ENCODE assay signal across 20 cellular contexts in the genomic region with DNA sequence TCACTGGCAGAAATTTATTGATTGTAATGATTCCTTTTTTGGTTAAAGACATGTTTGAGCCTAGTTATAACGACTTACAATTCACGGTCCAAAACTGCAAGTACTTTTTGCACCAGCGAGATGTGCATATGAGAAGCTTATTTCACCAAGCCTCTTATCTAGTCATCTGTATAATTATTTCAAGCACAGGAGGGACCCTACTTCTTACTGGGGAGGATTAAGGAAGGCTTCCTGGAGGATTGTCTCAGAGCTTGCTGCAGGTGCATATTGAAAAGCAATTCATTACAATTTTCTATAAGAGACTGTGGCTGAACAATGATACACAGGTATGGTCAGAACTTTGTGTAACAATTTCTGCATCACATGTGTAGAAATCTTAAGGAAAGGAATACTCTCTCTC.
DNase-seq lines count a peak whose midpoint lies in the region; ATAC-seq, FAIRE-seq and TF ChIP-seq lines count a peak whose summit lies in the region.
"Had no signal": no experiment of that assay in that cellular context is flagged by ENCODE, and none has a peak within 500 bp of the region (broad histone marks: within the 10 kb centered on the region; RNA-seq: fewer than 3 reads in every experiment).

No MANE protein-coding gene starts in this region.

- H3F3A ChIP-seq in neural progenitor cell (ENCODE audit: low read depth) = no peaks in the 10 kb centered on the region

- DNase-seq in D721Med (ENCODE audit: insufficient read length, low spot score) (peak; percentile 58), NCI-H524 treated with DMSO at 0.1 percent for 48 hours (lab: John Stamatoyannopoulos, UW) (peak; percentile 26), SK-N-MC (ENCODE audit: low read depth, low spot score) (no peak), neural progenitor cell (ENCODE audit: low spot score) (no peak), foreskin fibroblast (no peak)
- DNase-seq in activated CD8-positive, alpha-beta memory T cell treated with anti-CD3 and anti-CD28 coated beads for 24 hours = no peak
- DNase-seq: C1 segment of cervical spinal cord; Calu3; CD4-positive, alpha-beta memory T cell; COR-L47; DMS 273 treated with DMSO at 0.1 percent for 48 hours; DMS79; EL; GDM1; GM23248; H9 had no signal

- no peak overlapping the region for H3K4me3 Mint-ChIP-seq in neural progenitor cell
- H3K4me3 Mint-ChIP-seq: CD4-positive, alpha-beta memory T cell; H9 had no signal

- no peak overlapping the region for H2AFZ ChIP-seq in neural progenitor cell (replicated peaks)
- H2AFZ ChIP-seq: GM23248 had no signal

- H3K4me1 Mint-ChIP-seq in neural progenitor cell = peaks cover 30% of the 10 kb centered on the region

- no peak for ATAC-seq in GM19455 (IDR thresholded peaks at IDR 0.05; ENCODE audit: unreplicated experiment)
- ATAC-seq: GM12878, HCT116 had no signal

- no peaks in the 10 kb centered on the region for H3K79me2 ChIP-seq in neural progenitor cell (ENCODE audit: low read depth)

- no peaks in the 10 kb centered on the region for H3K36me3 Mint-ChIP-seq in neural progenitor cell
- H3K36me3 Mint-ChIP-seq: CD4-positive, alpha-beta memory T cell had no signal

- no peaks in the 10 kb centered on the region for H3K9me3 ChIP-seq in SK-N-MC (ENCODE audit: low read depth, low read length)
- H3K9me3 ChIP-seq in neural progenitor cell (ENCODE audit: low read depth) = no peaks in the 10 kb centered on the region

- no peak overlapping the region for H3K27ac Mint-ChIP-seq in neural progenitor cell
- H3K27ac Mint-ChIP-seq: CD4-positive, alpha-beta memory T cell; H9 had no signal

- no peak overlapping the region for H3K9ac ChIP-seq in SK-N-MC (ENCODE audit: insufficient read length)
- H3K9ac ChIP-seq in neural progenitor cell = no peak overlapping the region
- H3K9ac ChIP-seq: GM23248 had no signal

- peaks cover 37% of the 10 kb centered on the region for H3K4me1 ChIP-seq in neural progenitor cell

- H3K36me3 ChIP-seq in SK-N-MC (ENCODE audit: insufficient read depth, low read length) (no peaks in the 10 kb centered on the region), neural progenitor cell (no peaks in the 10 kb centered on the region)

- TF ChIP-seq CTCF in D721Med (IDR thresholded peaks at IDR 0.05; ENCODE audit: insufficient read depth, missing control alignments) = no peak
- no peak for TF ChIP-seq CTCF in neural progenitor cell (IDR thresholded peaks at IDR 0.05)
- no peak for TF ChIP-seq CTCF in foreskin fibroblast (IDR thresholded peaks at IDR 0.05; ENCODE audit: low read depth, low read length)

- H4K20me1 ChIP-seq in neural progenitor cell (ENCODE audit: low read depth) = no peaks in the 10 kb centered on the region

- H3K27me3 Mint-ChIP-seq in neural progenitor cell (ENCODE audit: insufficient read depth, low read depth) = peaks cover 6% of the 10 kb centered on the region
- H3K27me3 Mint-ChIP-seq: CD4-positive, alpha-beta memory T cell had no signal

- H3K4me2 ChIP-seq in neural progenitor cell = peak overlapping the region; percentile 36

- no peak overlapping the region for H3K4me3 ChIP-seq in SK-N-MC
- no peak overlapping the region for H3K4me3 ChIP-seq in neural progenitor cell
- no peak overlapping the region for H3K4me3 ChIP-seq in foreskin fibroblast (ENCODE audit: low read depth in 1 of 2, low read length in 2 of 2)
- H3K4me3 ChIP-seq: GM12878, GM23248 had no signal

- H3K27ac ChIP-seq in SK-N-MC = 0 out of 2 replicates have a peak overlapping the region, but pooled peaks have one; percentile 10
- H3K27ac ChIP-seq in neural progenitor cell = no peak overlapping the region
- H3K27ac ChIP-seq: GM23248 had no signal

- peak; percentile 88 for FAIRE-seq in D721Med (lab: Jason Lieb, UNC)
- FAIRE-seq: GM12878, GM19239 had no signal

- no peaks in the 10 kb centered on the region for H3K9me3 Mint-ChIP-seq in neural progenitor cell
- H3K9me3 Mint-ChIP-seq: H9 had no signal

- H3K27me3 ChIP-seq in neural progenitor cell = no peaks in the 10 kb centered on the region

Comparison
In these comparisons a context has a peak if more than half of its experiments do, and no peak if none do; other contexts are left out.
1. DNase-seq: peak in D721Med (single experiment) and NCI-H524 treated with DMSO at 0.1 percent for 48 hours (single experiment); none in SK-N-MC (single experiment), neural progenitor cell (single experiment), activated CD8-positive, alpha-beta memory T cell treated with anti-CD3 and anti-CD28 coated beads for 24 hours (single experiment) and foreskin fibroblast (0 of 2).